Comparison of ENCODE assay signal across 1 cellular context in the genomic region with DNA sequence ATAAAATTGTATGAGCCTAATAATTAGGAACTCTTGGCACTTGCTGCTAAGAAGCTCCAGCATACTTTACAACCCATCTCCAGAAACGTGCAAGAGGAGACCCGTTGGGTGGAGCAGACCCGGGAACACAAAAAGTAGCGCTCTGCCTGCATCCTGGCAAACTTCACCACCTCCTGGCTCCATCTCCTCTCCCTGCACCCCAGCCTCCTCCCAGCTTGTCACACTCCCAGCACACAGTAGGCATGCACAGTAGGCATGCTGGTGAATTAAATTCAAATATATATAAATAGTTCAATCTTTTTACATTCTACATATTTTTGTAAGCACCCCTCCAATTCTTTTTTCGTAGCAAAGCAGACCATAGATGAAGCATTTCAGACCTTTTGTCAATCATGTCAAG.
TF ChIP-seq lines count a peak whose summit lies in the region.

No MANE protein-coding gene starts in this region.

TF ChIP-seq in GM12878, 131 proteins besides CTCF, POLR2A, EP300 and RAD21:
- TF ChIP-seq ZBTB40 (IDR thresholded peaks at IDR 0.05; ENCODE audit: borderline replicate concordance) (no peak), SUZ12 (IDR thresholded peaks at IDR 0.05; ENCODE audit: unreplicated experiment) (peak; percentile 28)
